8 cellular contexts compared by ENCODE assay signal in the genomic region with DNA sequence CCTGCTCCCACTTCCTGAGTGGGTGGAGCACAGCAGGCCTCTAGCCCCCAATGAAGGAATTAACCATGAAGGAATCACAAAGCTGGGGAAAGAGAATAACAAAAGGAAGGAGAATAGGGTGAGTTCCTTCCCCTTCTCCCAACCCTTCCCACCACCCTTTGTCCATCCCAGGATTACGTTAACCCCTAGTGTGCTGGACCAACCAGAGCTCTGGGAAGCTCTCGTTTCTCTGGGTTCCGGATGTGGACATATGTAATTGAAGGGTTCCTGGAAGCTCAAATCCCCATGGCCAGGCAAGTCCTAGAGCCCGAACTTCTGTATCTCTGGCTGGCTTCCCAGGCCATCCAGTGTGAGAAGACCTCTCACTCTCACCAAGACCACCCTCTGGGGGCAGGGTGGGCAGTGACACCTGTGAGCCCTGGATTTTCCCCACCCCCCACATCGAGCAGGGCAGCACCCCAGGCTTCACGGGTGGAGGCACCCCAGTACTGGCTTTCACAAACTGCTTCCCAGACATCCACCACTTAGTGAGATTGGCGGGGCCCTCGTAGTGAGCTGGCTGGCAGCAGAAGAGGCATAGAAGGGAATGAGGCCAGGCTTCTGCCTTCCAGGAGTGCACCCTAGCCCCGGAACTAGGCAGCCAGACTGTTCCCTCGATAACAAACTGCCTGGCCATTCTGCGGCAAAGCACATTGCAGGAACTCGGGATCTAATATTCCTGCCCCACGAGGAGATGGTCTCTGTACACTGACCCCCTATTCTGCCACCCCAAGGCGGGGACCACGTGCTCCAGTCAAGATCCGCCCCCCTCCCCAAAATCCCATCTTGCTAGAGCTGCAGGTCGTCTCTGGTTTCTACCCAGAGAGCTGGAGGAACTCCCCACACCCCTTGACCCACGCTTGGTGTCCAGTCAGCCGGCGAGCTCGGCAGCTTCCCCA. TPM values are rescaled to one million over a fixed set of nuclear protein-coding genes. Genes with fewer than 3 reads are reported as not detected.
DNase-seq lines count a peak whose midpoint lies in the region; ATAC-seq and TF ChIP-seq lines count a peak whose summit lies in the region.

No MANE protein-coding gene starts in this region.

- peak overlapping the region; percentile 81 for H3K9ac ChIP-seq in mesenchymal stem cell (ENCODE audit: low read length)

- peak overlapping the region; percentile 89 for H3K4me3 ChIP-seq in left ventricle myocardium inferior
- H3K4me3 ChIP-seq in brain microvascular endothelial cell (ENCODE audit: low read depth, low read length), result peak overlapping the region; percentile 67
- H3K4me3 ChIP-seq in mesenchymal stem cell (ENCODE audit: insufficient read depth in 1 of 2, low read depth in 1 of 2, low read length in 2 of 2), result peak overlapping the region; percentile 79 to 83
- peak overlapping the region; percentile 64 to 66 for H3K4me3 ChIP-seq in uterus

- H3K9me3 ChIP-seq in left ventricle myocardium inferior (replicated peaks) (no peaks in the 10 kb centered on the region), mesenchymal stem cell (ENCODE audit: control insufficient read depth, low read length) (no peaks in the 10 kb centered on the region), uterus (no peaks in the 10 kb centered on the region)

- H3K79me1 ChIP-seq in mesenchymal stem cell (replicated peaks; ENCODE audit: low read length, poor library complexity, severe bottlenecking), result peaks cover 47% of the 10 kb centered on the region

- peak overlapping the region in 1 of 2 experiments; percentile 3 for H3K23ac ChIP-seq in mesenchymal stem cell (ENCODE audit: low read length in 2 of 2)

- TF ChIP-seq CTCF in left ventricle myocardium inferior (IDR thresholded peaks at IDR 0.05; ENCODE audit: borderline replicate concordance) (no peak), brain microvascular endothelial cell (IDR thresholded peaks at IDR 0.05; ENCODE audit: low read depth, low read length, missing control alignments) (no peak), uterus (IDR thresholded peaks at IDR 0.05) (no peak)

- H2BK5ac ChIP-seq in mesenchymal stem cell (ENCODE audit: low read depth, low read length, poor library complexity, severe bottlenecking), result no peak overlapping the region

- intact Hi-C loops in left ventricle myocardium inferior (cut with micrococcal nuclease) (no loop called here), Right ventricle myocardium inferior (cut with DNase I) (loop anchor here (5.0 kb wide), 1 partner anchor 380 kb away; no protein-coding TSS in a partner anchor), uterus (cut with DNase I; ENCODE audit: low total_unique reads) (no loop called here)

- peak overlapping the region in 1 of 2 experiments; percentile 42 for H3K18ac ChIP-seq in mesenchymal stem cell (ENCODE audit: low read depth in 1 of 2, low read length in 2 of 2)

- H2BK15ac ChIP-seq in mesenchymal stem cell (ENCODE audit: low read depth, poor library complexity, severe bottlenecking), result no peak overlapping the region

- H2BK12ac ChIP-seq in mesenchymal stem cell (ENCODE audit: low read length in 2 of 2), result no peak overlapping the region

- no peak for DNase-seq in left ventricle myocardium inferior
- no peak for DNase-seq in Right ventricle myocardium inferior (ENCODE audit: missing footprints)
- DNase-seq in brain microvascular endothelial cell, result no peak
- no peak for DNase-seq in mesenchymal stem cell
- DNase-seq in uterus, result no peak
- DNase-seq in cerebellar nuclear complex (lab: John Stamatoyannopoulos, UW), result no peak
- DNase-seq in NCI-H2081 treated with DMSO at 0.1 percent for 48 hours (lab: John Stamatoyannopoulos, UW), result no peak
- no peak for DNase-seq in NCI-H187 treated with DMSO at 0.1 percent for 48 hours (lab: John Stamatoyannopoulos, UW)

- no peak overlapping the region for H2AFZ ChIP-seq in mesenchymal stem cell (ENCODE audit: low read depth, low read length)

- H4K8ac ChIP-seq in mesenchymal stem cell (ENCODE audit: low read length), result no peak overlapping the region

- no peak overlapping the region for H3K14ac ChIP-seq in mesenchymal stem cell (ENCODE audit: low read length in 2 of 2)

- H2AK5ac ChIP-seq in mesenchymal stem cell (ENCODE audit: low read length, severe bottlenecking), result no peak overlapping the region

- no peaks in the 10 kb centered on the region for H3K36me3 ChIP-seq in left ventricle myocardium inferior
- H3K36me3 ChIP-seq in brain microvascular endothelial cell (replicated peaks), result no peaks in the 10 kb centered on the region
- H3K36me3 ChIP-seq in mesenchymal stem cell (ENCODE audit: control insufficient read depth in 1 of 2, insufficient read depth in 2 of 2, low read depth in 1 of 2, low read length in 2 of 2), result peaks cover 0 to 6% of the 10 kb centered on the region in 2 experiments
- no peaks in the 10 kb centered on the region for H3K36me3 ChIP-seq in uterus

- 15% methylated on average over 21 of the region's 21 CpGs for WGBS in mesenchymal stem cell

- peak overlapping the region in 1 of 2 experiments; percentile 9 for H3K4ac ChIP-seq in mesenchymal stem cell (ENCODE audit: low read depth in 1 of 2, low read length in 2 of 2)

- H3K27ac ChIP-seq in left ventricle myocardium inferior (replicated peaks) (no peak overlapping the region), brain microvascular endothelial cell (no peak overlapping the region), mesenchymal stem cell (ENCODE audit: low read length, poor library complexity, severe bottlenecking) (no peak overlapping the region), uterus (no peak overlapping the region)

- peaks cover 40% of the 10 kb centered on the region for H3K4me1 ChIP-seq in left ventricle myocardium inferior
- H3K4me1 ChIP-seq in mesenchymal stem cell (ENCODE audit: control insufficient read depth, insufficient read depth, low read depth, low read length), result peaks cover 24% of the 10 kb centered on the region
- peaks cover 0 to 8% of the 10 kb centered on the region in 2 donors for H3K4me1 ChIP-seq in uterus

- no peak for TF ChIP-seq POLR2A in uterus (IDR thresholded peaks at IDR 0.05)

- no peak overlapping the region for H2BK120ac ChIP-seq in mesenchymal stem cell (ENCODE audit: low read depth, low read length)

- ATAC-seq in Right ventricle myocardium inferior, result no peak

- no peak overlapping the region for H4K91ac ChIP-seq in mesenchymal stem cell (ENCODE audit: low read length)

- H3K27me3 ChIP-seq in left ventricle myocardium inferior (ENCODE audit: low read depth), result no peaks in the 10 kb centered on the region
- H3K27me3 ChIP-seq in brain microvascular endothelial cell (replicated peaks), result no peaks in the 10 kb centered on the region
- no peaks in the 10 kb centered on the region for H3K27me3 ChIP-seq in mesenchymal stem cell (ENCODE audit: control insufficient read depth in 1 of 2, insufficient read depth in 1 of 2, low read length in 2 of 2)
- no peaks in the 10 kb centered on the region for H3K27me3 ChIP-seq in uterus

- in situ Hi-C loops in brain microvascular endothelial cell (cut with HindIII; ENCODE audit: low pct_ligation_motif_present, low sequenced_read_pairs), result no loop called here

- H3K4me2 ChIP-seq in mesenchymal stem cell (ENCODE audit: low read length, poor library complexity, severe bottlenecking), result peak overlapping the region; percentile 98

RNA-seq across cellular contexts. Expression of gene NECTIN1, which starts 2.1 kb away (rescaled TPM):
- total RNA-seq in left ventricle myocardium inferior, result 22.9 TPM
- total RNA-seq in Right ventricle myocardium inferior, result 20.0 TPM
- polyA plus RNA-seq in mesenchymal stem cell (2013, experiment 1 of 2), result 9.7 TPM
- polyA plus RNA-seq in mesenchymal stem cell (2013, experiment 2 of 2), result 10.0 TPM
- 10 to 100 TPM in 1 of 4 donors, 1 to 10 TPM in 2, not detected in 1; 1.3 to 10.6 (median 9.2) TPM for total RNA-seq in uterus
